ENCODE assay signal across 1 cellular context in genomic region chr12:51357374-51358047, GRCh38.
TF ChIP-seq lines count a peak whose summit lies in the region.

No MANE protein-coding gene starts in this region.

TF ChIP-seq in GM23338, 12 proteins besides CTCF, POLR2A, EP300 and RAD21 (continued from another document):
- TF ChIP-seq ZNF462 (CRISPR knock-in tag; IDR thresholded peaks at IDR 0.05) (no peak), REST (IDR thresholded peaks at IDR 0.05; ENCODE audit: unreplicated experiment) (no peak), ZNF331 (CRISPR knock-in tag; IDR thresholded peaks at IDR 0.05; ENCODE audit: low read depth) (no peak), EZH2phosphoT487 (IDR thresholded peaks at IDR 0.05; ENCODE audit: unreplicated experiment) (no peak), POLR2AphosphoS5 (IDR thresholded peaks at IDR 0.05; ENCODE audit: low read depth) (no peak), EZH2 (IDR thresholded peaks at IDR 0.05; ENCODE audit: low read depth, unreplicated experiment) (no peak), JUNB (IDR thresholded peaks at IDR 0.05; ENCODE audit: unreplicated experiment) (no peak), ETS1 (IDR thresholded peaks at IDR 0.05) (no peak), ZNF114 (CRISPR knock-in tag; IDR thresholded peaks at IDR 0.05) (no peak), CREB1 (CRISPR knock-in tag; IDR thresholded peaks at IDR 0.05; ENCODE audit: low read depth) (no peak), STAT1 (IDR thresholded peaks at IDR 0.05; ENCODE audit: unreplicated experiment) (no peak)
